8 cellular contexts compared by ENCODE assay signal in the genomic region with DNA sequence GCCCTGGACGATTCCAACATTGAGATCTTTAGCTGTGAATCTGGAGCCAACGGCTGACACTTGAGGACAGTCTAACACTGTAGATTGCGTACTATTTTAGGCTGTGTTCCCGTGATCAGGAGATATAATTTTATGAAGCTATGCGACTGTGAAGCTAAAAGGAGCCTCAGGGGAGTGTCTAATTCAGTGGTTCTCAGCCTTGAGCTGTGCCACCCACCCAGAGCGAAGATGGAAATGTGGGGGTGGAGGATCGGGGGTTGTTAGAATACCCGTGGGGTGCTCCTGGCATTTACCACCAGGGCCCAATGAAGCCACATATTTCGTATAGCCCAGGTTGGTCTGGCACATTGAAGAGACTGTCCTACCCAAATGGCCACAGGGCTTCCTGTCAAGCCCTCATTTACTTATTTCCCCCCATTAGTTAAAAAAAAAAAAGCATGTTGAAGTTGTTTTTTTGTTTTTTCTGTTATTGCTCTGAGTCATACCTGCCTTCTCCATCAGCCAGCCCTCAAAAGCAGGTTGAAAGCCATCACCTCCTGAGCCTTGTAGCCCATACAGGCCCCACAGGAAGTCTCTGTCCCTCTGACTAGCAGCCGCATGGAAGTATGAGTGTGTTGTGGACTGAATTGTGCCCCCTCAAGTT.
DNase-seq lines count a peak whose midpoint lies in the region; ATAC-seq, FAIRE-seq and TF ChIP-seq lines count a peak whose summit lies in the region.

No MANE protein-coding gene starts in this region.

- H3K23ac ChIP-seq in H1 (ENCODE audit: insufficient read length): no peak overlapping the region

- no peak for DNase-seq in Right ventricle myocardium inferior (ENCODE audit: missing footprints)
- no peak for DNase-seq in cardiac septum (ENCODE audit: low spot score)
- no peak for DNase-seq in H1 (ENCODE audit: low read depth in 1 of 2, low spot score in 2 of 2)
- DNase-seq in stimulated activated naive CD8-positive, alpha-beta T cell treated with anti-CD3 and anti-CD28 coated beads, Interleukin-15, Interleukin-2, amounts not matched to agents 100 U/mL and 50 U/mL, for 24 hours: peak; percentile 60
- no peak for DNase-seq in RKO (ENCODE audit: low spot score)
- DNase-seq in DMS153 (lab: John Stamatoyannopoulos, UW): no peak

- CTCF ChIA-PET in H1 (lab: Charles Lee; ENCODE audit: partially characterized antibody): interaction anchor here (0.9 to 1.6 kb wide), 4 partner anchors 12 to 143 kb away, joined by 3 to 4 read pairs (median 3); no protein-coding TSS in a partner anchor

- no peaks in the 10 kb centered on the region for H3K4me1 ChIP-seq in H1 (replicated peaks in 1 of 4; ENCODE audit: control insufficient read depth in 3 of 4, insufficient read depth in 4 of 4, low read length in 3 of 4)

- no peak overlapping the region for H4K91ac ChIP-seq in H1 (replicated peaks; ENCODE audit: insufficient read length, low read length)

- peak; percentile 53 for ATAC-seq in Right ventricle myocardium inferior
- peak; percentile 17 for ATAC-seq in HG03469 (IDR thresholded peaks at IDR 0.05; ENCODE audit: unreplicated experiment)
- ATAC-seq in stimulated activated naive CD8-positive, alpha-beta T cell treated with anti-CD3 and anti-CD28 coated beads, Interleukin-15, Interleukin-2, amounts not matched to agents 100 U/mL and 50 U/mL, for 24 hours: peak; percentile 93
- no peak for ATAC-seq in GM21367 (IDR thresholded peaks at IDR 0.05; ENCODE audit: unreplicated experiment)

- no peaks in the 10 kb centered on the region for H3K23me2 ChIP-seq in H1 (ENCODE audit: low read depth, low read length)

- no peak overlapping the region for H2AK5ac ChIP-seq in H1 (ENCODE audit: low read depth, low read length)

- H2BK12ac ChIP-seq in H1 (ENCODE audit: low read depth, low read length): no peak overlapping the region

- peaks cover 0 to 3% (median 3%) of the 10 kb centered on the region in 4 experiments; a peak in 2 of 8 replicates for H3K36me3 ChIP-seq in H1 (ENCODE audit: control insufficient read depth in 2 of 4, insufficient read depth in 4 of 4, low read length in 3 of 4)

- H2BK15ac ChIP-seq in H1 (ENCODE audit: low read length): no peak overlapping the region

- no peak overlapping the region for H3K56ac ChIP-seq in H1 (replicated peaks; ENCODE audit: insufficient read length, low read depth, low read length)

- H2BK5ac ChIP-seq in H1 (ENCODE audit: low read depth, low read length): 0 out of 2 replicates have a peak overlapping the region, but pooled peaks have one; percentile 52

- H3K4ac ChIP-seq in H1 (replicated peaks; ENCODE audit: insufficient read length, low read depth, low read length): no peak overlapping the region

- WGBS in H1 (ENCODE audit: extremely low coverage in 1 of 2, insufficient coverage in 1 of 2, insufficient read length in 1 of 2, insufficient replicate concordance in 2 of 2, low coverage in 1 of 2, low lambda C conversion rate in 2 of 2, missing lambda C conversion rate in 1 of 2), 2 experiments: 88% methylated on average over 10 of the region's 10 CpGs; no CpG with 5 or more reads in 1 of the 2 experiments

- intact Hi-C loops in Right ventricle myocardium inferior (cut with DNase I) (no loop called here), cardiac septum (cut with DNase I) (no loop called here)

- no peak overlapping the region for H3K4me3 ChIP-seq in H1 (ENCODE audit: extremely low read depth in 1 of 4, insufficient read depth in 2 of 4, low read depth in 3 of 4, low read length in 4 of 4)

- no peak overlapping the region for H4K8ac ChIP-seq in H1 (ENCODE audit: extremely low read depth, insufficient read depth, low read length)

- H2AFZ ChIP-seq in H1 (ENCODE audit: low read length): no peak overlapping the region

- H3K27me3 ChIP-seq in H1 (replicated peaks in 1 of 4; ENCODE audit: control insufficient read depth in 3 of 4, extremely low read depth in 1 of 4, insufficient read depth in 3 of 4, low read length in 3 of 4): no peaks in the 10 kb centered on the region

- peak overlapping the region; percentile 19; the same call in 1 of the 2 replicates for H3K18ac ChIP-seq in H1 (ENCODE audit: extremely low read depth, low read length)

- no peak overlapping the region for H2BK20ac ChIP-seq in H1 (ENCODE audit: low read length)

- peaks cover 0 to 2% of the 10 kb centered on the region in 2 experiments for H4K20me1 ChIP-seq in H1 (replicated peaks in 1 of 2; ENCODE audit: control insufficient read depth in 1 of 2, insufficient read depth in 2 of 2, low read length in 2 of 2)

- no peak overlapping the region for H3K9ac ChIP-seq in H1 (replicated peaks in 1 of 4; ENCODE audit: extremely low read depth in 1 of 4, low read depth in 3 of 4, low read length in 3 of 4)

- no peak overlapping the region for H2BK120ac ChIP-seq in H1 (replicated peaks; ENCODE audit: low read depth, low read length)

- TF ChIP-seq POLR2A in H1 (IDR thresholded peaks at IDR 0.05; ENCODE audit: control extremely low read depth in 1 of 2, low read depth in 2 of 2, low read length in 2 of 2): no peak

- POLR2A ChIA-PET in H1 (lab: Charles Lee; ENCODE audit: partially characterized antibody): no interaction called here

- peaks cover 6% of the 10 kb centered on the region for H3K79me1 ChIP-seq in H1 (ENCODE audit: low read depth, low read length)

- H3K4me2 ChIP-seq in H1 (ENCODE audit: insufficient read depth in 1 of 2, low read depth in 2 of 2, low read length in 2 of 2): no peak overlapping the region

- no peak overlapping the region for H3K27ac ChIP-seq in H1 (ENCODE audit: low read depth, low read length)

- no peak for FAIRE-seq in H1 (lab: Jason Lieb, UNC)

- no peaks in the 10 kb centered on the region for H3K9me3 ChIP-seq in H1 (ENCODE audit: insufficient read depth in 2 of 2, low read depth in 1 of 2, low read length in 1 of 2)

- H3K14ac ChIP-seq in H1 (ENCODE audit: insufficient read length): no peak overlapping the region

- TF ChIP-seq RAD21 in H1 (IDR thresholded peaks at IDR 0.05 in 1 of 2, conservative IDR thresholded peaks at IDR 0.05 in 1 of 2; ENCODE audit: low read depth in 2 of 2, low read length in 2 of 2): no peak

- no peak overlapping the region for H4K5ac ChIP-seq in H1 (ENCODE audit: insufficient read length, low read depth, low read length)

- no peak for TF ChIP-seq CTCF in H1 (IDR thresholded peaks at IDR 0.05; ENCODE audit: control extremely low read depth in 1 of 3, insufficient read depth in 1 of 3, low read depth in 1 of 3, low read length in 3 of 3)

- no peak for TF ChIP-seq EP300 in H1 (IDR thresholded peaks at IDR 0.05; ENCODE audit: borderline replicate concordance in 1 of 2, low read depth in 2 of 2, low read length in 2 of 2)

- H3K79me2 ChIP-seq in H1 (ENCODE audit: control insufficient read depth in 1 of 2, insufficient read depth in 2 of 2, low read length in 2 of 2): peaks cover 0 to 4% of the 10 kb centered on the region in 2 experiments; a peak in 1 of 4 replicates

TF ChIP-seq in H1, 55 proteins besides CTCF, POLR2A, EP300 and RAD21:
- TF ChIP-seq POU5F1 (IDR thresholded peaks at IDR 0.05; ENCODE audit: low read depth, low read length) (no peak), JUN (IDR thresholded peaks at IDR 0.05; ENCODE audit: low read depth, low read length) (no peak), YY1 (IDR thresholded peaks at IDR 0.05; ENCODE audit: low read depth, low read length) (no peak)
